ENCODE assay signal across 8 cellular contexts in genomic region chr16:1475552-1476114, GRCh38. TPM values are rescaled to one million over a fixed set of nuclear protein-coding genes. Genes with fewer than 3 reads are reported as not detected.
DNase-seq lines count a peak whose midpoint lies in the region; ATAC-seq and TF ChIP-seq lines count a peak whose summit lies in the region.

No MANE protein-coding gene starts in this region.

- TF ChIP-seq POLR2A in gastrocnemius medialis (IDR thresholded peaks at IDR 0.05): no peak

- H3K27ac ChIP-seq in SK-N-MC (peak overlapping the region; percentile 88), gastrocnemius medialis (peak overlapping the region; percentile 90 to 98 (median 94))

- H3K9me3 ChIP-seq in SK-N-MC (ENCODE audit: low read depth, low read length) (no peaks in the 10 kb centered on the region), gastrocnemius medialis (no peaks in the 10 kb centered on the region)

- peak overlapping the region; percentile 99 for H3K9ac ChIP-seq in SK-N-MC (ENCODE audit: insufficient read length)

- no peaks in the 10 kb centered on the region for H3K27me3 ChIP-seq in gastrocnemius medialis

- no peak for DNase-seq in SK-N-MC (ENCODE audit: low read depth, low spot score)
- DNase-seq in fibroblast of villous mesenchyme (ENCODE audit: low read depth): no peak
- no peak for DNase-seq in gastrocnemius medialis
- DNase-seq in DMS114 treated with DMSO at 0.1 percent for 48 hours (lab: John Stamatoyannopoulos, UW; ENCODE audit: unreplicated experiment): no peak
- no peak for DNase-seq in NCI-H2227 treated with DMSO at 0.1 percent for 48 hours (lab: John Stamatoyannopoulos, UW)
- no peak for DNase-seq in 8988T

- H3K36me3 ChIP-seq in SK-N-MC (ENCODE audit: insufficient read depth, low read length) (no peaks in the 10 kb centered on the region), gastrocnemius medialis (no peaks in the 10 kb centered on the region)

- TF ChIP-seq CTCF in fibroblast of villous mesenchyme (IDR thresholded peaks at IDR 0.05; ENCODE audit: insufficient read depth, low read depth, low read length) (no peak), gastrocnemius medialis (IDR thresholded peaks at IDR 0.05 in 4 of 5, conservative IDR thresholded peaks at IDR 0.05 in 1 of 5) (no peak)

- intact Hi-C loops in gastrocnemius medialis (cut with DNase I; ENCODE audit: low total_unique reads): loop anchor here (1.0 to 10.0 kb wide), 5 partner anchors 18 to 209 kb away; partner anchors contain the start of genes CRAMP1, IFT140, TELO2 and UQCC4

- H3K4me1 ChIP-seq in gastrocnemius medialis: peaks cover 14 to 27% of the 10 kb centered on the region in 2 donors

- ATAC-seq in GM21381 (IDR thresholded peaks at IDR 0.05; ENCODE audit: unreplicated experiment) (peak; percentile 7), gastrocnemius medialis (peak in 1 of 2 donors; percentile 4), GM18858 (IDR thresholded peaks at IDR 0.05; ENCODE audit: unreplicated experiment) (no peak)

- H3K4me3 ChIP-seq in SK-N-MC (peak overlapping the region; percentile 91), fibroblast of villous mesenchyme (ENCODE audit: low read depth, low read length) (peak overlapping the region; percentile 81), gastrocnemius medialis (peak overlapping the region; percentile 80 to 100 (median 86))

- in situ Hi-C loops in gastrocnemius medialis (cut with MboI; ENCODE audit: low sequenced_read_pairs in 4 of 4): no loop called here

RNA-seq across cellular contexts. Expression of gene CLCN7, which starts 0.8 kb away (rescaled TPM):
- 85.1 and 159 TPM in 2 replicates for total RNA-seq in fibroblast of villous mesenchyme
- total RNA-seq in gastrocnemius medialis: 10 to 100 TPM; 24.8 to 45.8 (median 38.4) TPM

RNA-seq across cellular contexts. Expression of gene PTX4, which starts 13.1 kb away (rescaled TPM):
- total RNA-seq in fibroblast of villous mesenchyme (0.32 and 0.43 TPM in 2 replicates), gastrocnemius medialis (under 1 TPM in 1 of 4 donors, not detected in 3; 0.41 TPM)

RNA-seq across cellular contexts. Expression of gene TELO2, which starts 17.5 kb away (rescaled TPM):
- total RNA-seq in fibroblast of villous mesenchyme (21.6 and 22.2 TPM in 2 replicates), gastrocnemius medialis (10 to 100 TPM in 2 of 4 donors, 1 to 10 TPM in 2; 2.9 to 11.2 (median 9.8) TPM)

RNA-seq across cellular contexts. Expression of gene CCDC154, which starts 31.3 kb away (rescaled TPM):
- total RNA-seq in fibroblast of villous mesenchyme (under 0.01 TPM in 2 replicates), gastrocnemius medialis (under 1 TPM in 1 of 4 donors, not detected in 3; 0.40 TPM)

RNA-seq across cellular contexts. Expression of gene PERCC1, which starts 44.8 kb away (rescaled TPM):
- total RNA-seq in fibroblast of villous mesenchyme (not detected in 2 replicates), gastrocnemius medialis (not detected)
